ENCODE assay signal across 1 cellular context in genomic region chr6:28335564-28336283, GRCh38.
A peak's percentile ranks its signal among the peaks of the same experiment; 100 is the strongest.
TF ChIP-seq lines count a peak whose summit lies in the region.

ZSCAN31 (minus strand) TSS chr6:28336148; CDS start chr6:28329683, 6,465 bp downstream.

TF ChIP-seq in HepG2, 621 proteins besides CTCF, POLR2A, EP300 and RAD21 (continued from another document):
- TF ChIP-seq, protein P1, sequence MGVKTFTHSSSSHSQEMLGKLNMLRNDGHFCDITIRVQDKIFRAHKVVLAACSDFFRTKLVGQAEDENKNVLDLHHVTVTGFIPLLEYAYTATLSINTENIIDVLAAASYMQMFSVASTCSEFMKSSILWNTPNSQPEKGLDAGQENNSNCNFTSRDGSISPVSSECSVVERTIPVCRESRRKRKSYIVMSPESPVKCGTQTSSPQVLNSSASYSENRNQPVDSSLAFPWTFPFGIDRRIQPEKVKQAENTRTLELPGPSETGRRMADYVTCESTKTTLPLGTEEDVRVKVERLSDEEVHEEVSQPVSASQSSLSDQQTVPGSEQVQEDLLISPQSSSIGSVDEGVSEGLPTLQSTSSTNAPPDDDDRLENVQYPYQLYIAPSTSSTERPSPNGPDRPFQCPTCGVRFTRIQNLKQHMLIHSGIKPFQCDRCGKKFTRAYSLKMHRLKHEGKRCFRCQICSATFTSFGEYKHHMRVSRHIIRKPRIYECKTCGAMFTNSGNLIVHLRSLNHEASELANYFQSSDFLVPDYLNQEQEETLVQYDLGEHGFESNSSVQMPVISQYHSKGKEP (CRISPR knock-in tag; IDR thresholded peaks at IDR 0.05): 0 out of 2 replicates have a peak, but pooled peaks have one; percentile 41
- TF ChIP-seq ZNF350 (CRISPR knock-in tag; IDR thresholded peaks at IDR 0.05; ENCODE audit: borderline replicate concordance, low read depth) (peak; percentile 90), HDAC6 (IDR thresholded peaks at IDR 0.05; ENCODE audit: low read depth, low read length) (no peak), ZMYM4 (CRISPR knock-in tag; IDR thresholded peaks at IDR 0.05) (peak; percentile 89), ZFP1 (CRISPR knock-in tag; IDR thresholded peaks at IDR 0.05) (0 out of 2 replicates have a peak, but pooled peaks have one; percentile 51)
